Comparison of ENCODE assay signal across 8 cellular contexts in the genomic region with DNA sequence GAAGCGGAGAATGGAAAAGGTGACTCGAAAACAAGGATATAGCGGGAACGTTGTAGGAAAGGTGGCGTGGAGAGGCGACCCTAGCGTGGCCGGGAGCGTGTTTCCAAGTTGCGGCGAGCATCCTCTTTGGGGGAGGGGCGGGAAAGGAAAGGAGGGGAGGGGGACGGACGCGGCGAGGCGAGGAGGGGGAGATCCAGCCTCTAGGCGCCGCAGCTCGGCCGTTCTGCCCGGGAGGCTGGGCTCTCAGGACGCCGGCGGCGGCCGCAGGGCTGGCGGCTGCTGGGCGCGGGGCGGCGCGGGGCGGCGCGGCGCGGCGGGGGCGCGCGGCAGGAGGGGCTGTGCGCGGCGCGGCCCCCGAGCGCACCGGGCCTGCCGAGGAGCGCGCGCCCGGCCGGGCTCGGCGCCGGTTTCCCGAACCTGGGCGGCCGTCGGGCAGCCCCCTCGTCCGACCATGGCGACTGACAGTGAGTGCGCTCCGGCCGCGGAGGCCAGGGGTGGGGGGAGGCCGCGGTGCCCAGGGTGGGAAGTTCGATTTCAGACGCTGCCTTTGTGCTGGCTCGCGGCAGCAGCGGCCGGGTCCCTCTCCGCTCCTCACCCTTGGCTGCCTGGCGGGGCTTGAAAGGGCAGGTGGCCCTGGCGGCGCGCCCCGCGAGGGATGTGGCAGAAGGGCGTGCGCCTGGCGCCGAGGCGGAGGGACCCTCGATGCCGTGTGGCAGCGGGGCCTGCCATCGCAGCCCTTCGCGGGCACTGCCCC. TPM values are rescaled to one million over a fixed set of nuclear protein-coding genes. Genes with fewer than 3 reads are reported as not detected.
A peak's percentile ranks its signal among the peaks of the same experiment; 100 is the strongest.
DNase-seq lines count a peak whose midpoint lies in the region; ATAC-seq and TF ChIP-seq lines count a peak whose summit lies in the region.

A gene (plus strand): TSS at position 357 of the 754 bp plus-strand sequence.

- H3K36me3 ChIP-seq in HUES48 (ENCODE audit: control insufficient read depth, insufficient read depth, low read length) (no peaks in the 10 kb centered on the region), ascending aorta (no peaks in the 10 kb centered on the region), stomach smooth muscle (ENCODE audit: control insufficient read depth in 2 of 2, insufficient read depth in 2 of 2, low read length in 2 of 2) (no peaks in the 10 kb centered on the region)

- no peak for DNase-seq in AG10803 (ENCODE audit: low read depth)
- DNase-seq in ascending aorta (ENCODE audit: low spot score in 2 of 2), result no peak
- no peak for DNase-seq in immature natural killer cell
- DNase-seq in NCI-H1694 treated with DMSO at 0.1 percent for 48 hours (lab: John Stamatoyannopoulos, UW), result no peak
- DNase-seq in OCI-M2 (lab: John Stamatoyannopoulos, UW; ENCODE audit: unreplicated experiment), result no peak

- peaks cover 23 to 27% (median 23%) of the 10 kb centered on the region in 3 donors for H3K27me3 Mint-ChIP-seq in immature natural killer cell (ENCODE audit: low read depth in 3 of 3)

- no peak within 1 kb of the TSS for H3K27ac Mint-ChIP-seq in immature natural killer cell

- intact Hi-C loops in ascending aorta (cut with DNase I), result no loop called here

- H3K27me3 ChIP-seq in HUES48 (ENCODE audit: control insufficient read depth, insufficient read depth, low read length) (peaks cover 55% of the 10 kb centered on the region), ascending aorta (no peaks in the 10 kb centered on the region), stomach smooth muscle (ENCODE audit: control insufficient read depth in 1 of 2, insufficient read depth in 2 of 2, low read length in 2 of 2) (peaks cover 17 to 21% of the 10 kb centered on the region in 2 donors)

- peak within 1 kb of the TSS in 4 of 5 donors; percentile 46 to 65 (median 48) for H3K4me3 Mint-ChIP-seq in immature natural killer cell

- ATAC-seq in HG03280 (IDR thresholded peaks at IDR 0.05; ENCODE audit: unreplicated experiment), result no peak

- H3K4me3 ChIP-seq in AG10803 (ENCODE audit: low read length), result peak within 1 kb of the TSS; percentile 46
- H3K4me3 ChIP-seq in HUES48 (ENCODE audit: low read depth, low read length), result peak within 1 kb of the TSS; percentile 79
- peak within 1 kb of the TSS; percentile 42 to 61 for H3K4me3 ChIP-seq in ascending aorta
- peak within 1 kb of the TSS; percentile 40 to 58 for H3K4me3 ChIP-seq in stomach smooth muscle (ENCODE audit: low read length in 2 of 2)

- TF ChIP-seq CTCF in AG10803 (conservative IDR thresholded peaks at IDR 0.05; ENCODE audit: low read length) (no peak), ascending aorta (IDR thresholded peaks at IDR 0.05) (no peak)

- peak within 1 kb of the TSS; percentile 55 for H3K9ac ChIP-seq in HUES48 (ENCODE audit: low read depth, low read length)
- H3K9ac ChIP-seq in stomach smooth muscle (ENCODE audit: low read length in 2 of 2), result no peak within 1 kb of the TSS

- peaks cover 0 to 6% (median 0%) of the 10 kb centered on the region in 3 donors for H3K36me3 Mint-ChIP-seq in immature natural killer cell

- no peaks in the 10 kb centered on the region for H3K9me3 ChIP-seq in HUES48 (ENCODE audit: control insufficient read depth, insufficient read depth, low read length)
- no peaks in the 10 kb centered on the region for H3K9me3 ChIP-seq in ascending aorta
- peaks cover 0 to 2% of the 10 kb centered on the region in 2 donors for H3K9me3 ChIP-seq in stomach smooth muscle (ENCODE audit: control insufficient read depth in 2 of 2, low read length in 2 of 2)

- H3K27ac ChIP-seq in HUES48 (ENCODE audit: low read depth, low read length) (no peak within 1 kb of the TSS), ascending aorta (no peak within 1 kb of the TSS), stomach smooth muscle (ENCODE audit: low read length) (no peak within 1 kb of the TSS)

- no peaks in the 10 kb centered on the region for H3K9me3 Mint-ChIP-seq in immature natural killer cell

- H3K4me1 ChIP-seq in HUES48 (ENCODE audit: control insufficient read depth, insufficient read depth, low read length) (0 out of 2 replicates have a peak, but pooled peaks cover 3% of the 10 kb centered on the region), ascending aorta (peaks cover 0 to 3% of the 10 kb centered on the region in 2 donors), stomach smooth muscle (ENCODE audit: control insufficient read depth, insufficient read depth, low read length) (peaks cover 5% of the 10 kb centered on the region)

- H3K4me1 Mint-ChIP-seq in immature natural killer cell, result peaks cover 0 to 9% of the 10 kb centered on the region in 2 donors

RNA-seq across cellular contexts. Expression of the gene that starts here (rescaled TPM):
- not detected for total RNA-seq in ascending aorta
- polyA plus RNA-seq in immature natural killer cell, result not detected
